ENCODE assay signal across 21 cellular contexts in the genomic region with DNA sequence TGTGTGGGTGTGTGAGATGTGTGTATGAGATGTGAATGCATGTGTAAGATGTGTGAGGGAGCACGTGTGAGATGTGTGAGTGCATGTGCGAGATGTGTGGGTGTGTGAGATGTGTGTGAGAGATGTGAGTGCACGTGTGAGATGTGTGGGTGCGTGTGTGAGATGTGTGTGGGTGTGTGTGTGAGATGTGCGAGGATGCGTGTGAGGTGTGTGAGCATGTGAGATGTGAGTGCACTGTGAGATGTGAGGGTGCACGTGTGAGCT. TPM values are rescaled to one million over a fixed set of nuclear protein-coding genes. Genes with fewer than 3 reads are reported as not detected.
DNase-seq lines count a peak whose midpoint lies in the region; ATAC-seq, FAIRE-seq and TF ChIP-seq lines count a peak whose summit lies in the region.
"Had no signal": no experiment of that assay in that cellular context is flagged by ENCODE, and none has a peak within 500 bp of the region (broad histone marks: within the 10 kb centered on the region; RNA-seq: fewer than 3 reads in every experiment).

No MANE protein-coding gene starts in this region.

- no peak overlapping the region for H4K91ac ChIP-seq in trophoblast cell (ENCODE audit: low read depth, low read length)

- DNase-seq in GM12891 (ENCODE audit: insufficient read length, low spot score), result no peak
- DNase-seq in HTR-8/SVneo (ENCODE audit: insufficient read length, low spot score), result no peak
- peak; percentile 35 for DNase-seq in endodermal cell
- no peak for DNase-seq in trophoblast cell
- no peak for DNase-seq in NCI-H128 (lab: John Stamatoyannopoulos, UW; ENCODE audit: unreplicated experiment)
- DNase-seq in natural killer cell, result no peak
- no peak for DNase-seq in iPS-NIHi7 (ENCODE audit: extremely low spot score)
- DNase-seq: CD4-positive, CD25-positive, alpha-beta regulatory T cell; COR-L47; DMS53; KG1; MM.1S; NCI-H1417; NCI-H1694; NCI-H2029 treated with DMSO at 0.1 percent for 48 hours; NCI-H526 treated with DMSO at 0.1 percent for 48 hours; SHP77 had no signal

- H3K36me3 Mint-ChIP-seq in endodermal cell (ENCODE audit: low read depth) (no peaks in the 10 kb centered on the region), natural killer cell (no peaks in the 10 kb centered on the region)
- H3K36me3 Mint-ChIP-seq: CD4-positive, CD25-positive, alpha-beta regulatory T cell had no signal

- no peak overlapping the region for H2AFZ ChIP-seq in trophoblast cell (ENCODE audit: insufficient read depth, low read length, poor library complexity)

- no peak for ATAC-seq in natural killer cell
- ATAC-seq: Panc1 had no signal

- H3K4me3 ChIP-seq in endodermal cell (ENCODE audit: low read length) (no peak overlapping the region), trophoblast cell (ENCODE audit: low read depth, low read length) (peak overlapping the region; percentile 4)
- H3K4me3 ChIP-seq: BLaER1 had no signal

- H3K27me3 ChIP-seq in endodermal cell (ENCODE audit: control insufficient read depth, insufficient read depth, low read length, poor library complexity, severe bottlenecking) (no peaks in the 10 kb centered on the region), trophoblast cell (ENCODE audit: insufficient read depth, low read length) (no peaks in the 10 kb centered on the region)
- H3K27me3 ChIP-seq: BLaER1 had no signal

- H4K8ac ChIP-seq in trophoblast cell (ENCODE audit: low read depth, low read length), result no peak overlapping the region

- H3K27ac Mint-ChIP-seq in endodermal cell (no peak overlapping the region), natural killer cell (no peak overlapping the region)
- H3K27ac Mint-ChIP-seq: CD4-positive, CD25-positive, alpha-beta regulatory T cell had no signal

- no peaks in the 10 kb centered on the region for H3K79me2 ChIP-seq in trophoblast cell (ENCODE audit: control insufficient read depth, insufficient read depth, low read length, poor library complexity)

- no peak overlapping the region for H3K4ac ChIP-seq in trophoblast cell (ENCODE audit: low read depth, low read length)

- H3K9me3 ChIP-seq in endodermal cell (ENCODE audit: control insufficient read depth, low read length) (no peaks in the 10 kb centered on the region), trophoblast cell (ENCODE audit: insufficient read depth, low read depth, low read length) (peaks cover 15% of the 10 kb centered on the region)
- H3K9me3 ChIP-seq: BLaER1 had no signal

- no peak overlapping the region for H3K4me3 Mint-ChIP-seq in endodermal cell
- H3K4me3 Mint-ChIP-seq in natural killer cell, result no peak overlapping the region
- H3K4me3 Mint-ChIP-seq: CD4-positive, CD25-positive, alpha-beta regulatory T cell had no signal

- H3K4me1 Mint-ChIP-seq in endodermal cell (peaks cover 6% of the 10 kb centered on the region), natural killer cell (peaks cover 0 to 5% of the 10 kb centered on the region in 2 donors)

- no peak for TF ChIP-seq POLR2A in GM12891 (IDR thresholded peaks at IDR 0.05; ENCODE audit: low read depth, low read length)

- peak; percentile 41 for FAIRE-seq in GM12891 (lab: Jason Lieb, UNC)
- FAIRE-seq in HTR-8/SVneo (lab: Jason Lieb, UNC), result peak; percentile 96
- FAIRE-seq: A204.1 had no signal

- H2BK12ac ChIP-seq in trophoblast cell (ENCODE audit: low read length), result no peak overlapping the region

- TF ChIP-seq CTCF in endodermal cell (conservative IDR thresholded peaks at IDR 0.05) (no peak), natural killer cell (IDR thresholded peaks at IDR 0.05) (no peak)

- intact Hi-C loops in natural killer cell (cut with micrococcal nuclease), result loop anchor here (10.0 kb wide), 1 partner anchor 226 kb away; no protein-coding TSS in a partner anchor

- H3K27ac ChIP-seq in endodermal cell (ENCODE audit: low read depth, low read length) (no peak overlapping the region), trophoblast cell (ENCODE audit: low read depth, low read length) (no peak overlapping the region)
- H3K27ac ChIP-seq: BLaER1, RWPE1 had no signal

- no peak overlapping the region for H3K14ac ChIP-seq in trophoblast cell (ENCODE audit: low read length)

- H3K4me1 ChIP-seq in endodermal cell (ENCODE audit: control insufficient read depth, insufficient read depth, low read length) (peaks cover 3% of the 10 kb centered on the region), trophoblast cell (ENCODE audit: control insufficient read depth in 1 of 2, insufficient read depth in 2 of 2, low read length in 2 of 2) (peaks cover 8% of the 10 kb centered on the region in 2 experiments)

- H3K9me3 Mint-ChIP-seq in endodermal cell (no peaks in the 10 kb centered on the region), natural killer cell (no peaks in the 10 kb centered on the region)
- H3K9me3 Mint-ChIP-seq: CD4-positive, CD25-positive, alpha-beta regulatory T cell had no signal

- H3K36me3 ChIP-seq in endodermal cell (ENCODE audit: control insufficient read depth, insufficient read depth, low read length), result no peaks in the 10 kb centered on the region
- H3K36me3 ChIP-seq in trophoblast cell (ENCODE audit: control insufficient read depth in 1 of 2, insufficient read depth in 2 of 2, low read length in 2 of 2), result no peaks in the 10 kb centered on the region
- H3K36me3 ChIP-seq: BLaER1 had no signal

- no peak overlapping the region for H4K12ac ChIP-seq in trophoblast cell (ENCODE audit: low read depth, low read length)

- H3K27me3 Mint-ChIP-seq in endodermal cell (ENCODE audit: insufficient read depth) (no peaks in the 10 kb centered on the region), natural killer cell (ENCODE audit: low read depth in 2 of 2) (no peaks in the 10 kb centered on the region)

- H2AK5ac ChIP-seq in trophoblast cell (ENCODE audit: low read length), result no peak overlapping the region

- H3K4me2 ChIP-seq in trophoblast cell (ENCODE audit: low read length), result no peak overlapping the region
- H3K4me2 ChIP-seq: BLaER1 had no signal

- H2BK5ac ChIP-seq in trophoblast cell (ENCODE audit: low read depth, low read length, poor library complexity), result no peak overlapping the region

- H3K23ac ChIP-seq in trophoblast cell (ENCODE audit: low read length), result peak overlapping the region; percentile 58

- no peaks in the 10 kb centered on the region for H3K79me1 ChIP-seq in trophoblast cell (ENCODE audit: low read length)

- H3K9ac ChIP-seq in endodermal cell (ENCODE audit: extremely low read depth, low read length, poor library complexity, severe bottlenecking) (no peak overlapping the region), trophoblast cell (ENCODE audit: low read length) (no peak overlapping the region)
- H3K9ac ChIP-seq: BLaER1 had no signal

- no peak overlapping the region for H3K18ac ChIP-seq in trophoblast cell (ENCODE audit: low read length)

- WGBS in endodermal cell (ENCODE audit: insufficient coverage in 1 of 2, insufficient read length in 1 of 2), 2 experiments, result 94 to 100% methylated on average over 7 of the region's 7 CpGs
- WGBS in trophoblast cell (ENCODE audit: extremely low coverage, insufficient coverage, insufficient read length), result 98% methylated on average over 4 of the region's 7 CpGs

- no peak overlapping the region for H2BK120ac ChIP-seq in trophoblast cell (ENCODE audit: insufficient read depth, low read length, poor library complexity)

TF ChIP-seq in GM12891, 5 proteins besides CTCF, POLR2A, EP300 and RAD21:
- no peak for TF ChIP-seq PAX5 (IDR thresholded peaks at IDR 0.05; ENCODE audit: insufficient read depth, low read length, severe bottlenecking)
- no peak for TF ChIP-seq TAF1 (IDR thresholded peaks at IDR 0.05; ENCODE audit: low read depth, low read length)
- TF ChIP-seq POLR2AphosphoS5 (IDR thresholded peaks at IDR 0.05; ENCODE audit: low read depth, low read length), result no peak
- peak; percentile 31; the same call in 1 of the 2 replicates for TF ChIP-seq POU2F2 (IDR thresholded peaks at IDR 0.05; ENCODE audit: low read depth, low read length)
- no peak for TF ChIP-seq SPI1 (IDR thresholded peaks at IDR 0.05; ENCODE audit: low read depth, low read length)

RNA-seq across cellular contexts. Expression of a gene that starts 31.0 kb away (rescaled TPM):
- 73.2 TPM for polyA plus RNA-seq in GM12891 (2012; ENCODE audit: low read depth, missing spikeins)
- 10 to 100 TPM; 50.4 to 51.0 TPM for total RNA-seq in endodermal cell
- 54.6 TPM for polyA plus RNA-seq in endodermal cell (2013, experiment 1 of 2)
- 46.4 TPM for polyA plus RNA-seq in endodermal cell (2013, experiment 2 of 2)
- polyA plus RNA-seq in trophoblast cell (2013), result 46.4 and 48.2 TPM in 2 replicates
- 10 to 100 TPM; 59.5 to 99.1 (median 66.3) TPM for total RNA-seq in natural killer cell
